In genomic region chr7:77409005-77409738, GRCh38 we compare ENCODE assay signal across 16 cellular contexts. TPM values are rescaled to one million over a fixed set of nuclear protein-coding genes. Genes with fewer than 3 reads are reported as not detected.
DNase-seq lines count a peak whose midpoint lies in the region; ATAC-seq, FAIRE-seq and TF ChIP-seq lines count a peak whose summit lies in the region.
"Had no signal": no experiment of that assay in that cellular context is flagged by ENCODE, and none has a peak within 500 bp of the region (broad histone marks: within the 10 kb centered on the region; RNA-seq: fewer than 3 reads in every experiment).

No MANE protein-coding gene starts in this region.

- H2AFZ ChIP-seq in HepG2 (ENCODE audit: low read length): no peak overlapping the region

- POLR2A ChIA-PET in HepG2 (lab: Yijun Ruan, JAX): interaction anchor here (0.7 to 3.6 kb wide), 15 partner anchors 7 to 287 kb away, joined by 3 to 25 read pairs (median 4); partner anchors contain the start of genes GSAP, PTPN12 and RSBN1L
- POLR2A ChIA-PET in activated CD8-positive, alpha-beta T cell treated with anti-CD3 and anti-CD28 coated beads for 36 hours (lab: Charles Lee): no interaction called here

- H3K9ac ChIP-seq in HepG2 (ENCODE audit: insufficient read depth, low read depth, low read length): peak overlapping the region; percentile 78

- H3K4me3 Mint-ChIP-seq in progenitor cell of endocrine pancreas (ENCODE audit: low read depth): no peak overlapping the region
- H3K4me3 Mint-ChIP-seq in activated CD8-positive, alpha-beta T cell treated with anti-CD3 and anti-CD28 coated beads for 36 hours: no peak overlapping the region

- TSS peak; percentile 9 for BruUV-seq in HepG2 (replicated peaks; lab: Mats Ljungman, UMichigan)

- TF ChIP-seq CTCF in brain microvascular endothelial cell (IDR thresholded peaks at IDR 0.05; ENCODE audit: low read depth, low read length, missing control alignments) (no peak), HepG2 (CRISPR knock-in tag; IDR thresholded peaks at IDR 0.05) (no peak), progenitor cell of endocrine pancreas (IDR thresholded peaks at IDR 0.05; ENCODE audit: unreplicated experiment) (no peak)
- no peak for TF ChIP-seq CTCF in activated CD8-positive, alpha-beta T cell treated with anti-CD3 and anti-CD28 coated beads for 36 hours (IDR thresholded peaks at IDR 0.05)

- peak overlapping the region; percentile 67 for H3K4me2 ChIP-seq in HepG2 (ENCODE audit: low read depth, low read length)

- H3K9me3 ChIP-seq in HepG2 (ENCODE audit: low read length): no peaks in the 10 kb centered on the region
- H3K9me3 ChIP-seq: suprapubic skin had no signal

- no peak for TF ChIP-seq POLR2A in HepG2 (IDR thresholded peaks at IDR 0.05; ENCODE audit: insufficient read depth in 1 of 2, low read depth in 2 of 2, low read length in 2 of 2)

- TF ChIP-seq RAD21 in HepG2 (CRISPR knock-in tag; IDR thresholded peaks at IDR 0.05): no peak

- TF ChIP-seq EP300 in HepG2 (IDR thresholded peaks at IDR 0.05; ENCODE audit: low read depth in 2 of 2, low read length in 2 of 2) (peak; percentile 45 to 98; a peak in 3 of 4 replicates), HepG2 (CRISPR knock-in tag; IDR thresholded peaks at IDR 0.05; ENCODE audit: borderline replicate concordance) (peak; percentile 79; the same call in 1 of the 2 replicates)

- CTCF ChIA-PET in HepG2 (lab: Yijun Ruan, JAX; ENCODE audit: low intra/inter-chr PET ratio, low total read pairs): interaction anchor here (0.6 kb wide), 1 partner anchor 251 kb away, joined by 3 read pairs; no protein-coding TSS in a partner anchor
- CTCF ChIA-PET in activated CD8-positive, alpha-beta T cell treated with anti-CD3 and anti-CD28 coated beads for 36 hours (lab: Charles Lee): interaction anchor here (1.1 to 1.2 kb wide), 2 partner anchors 8 to 12 kb away, joined by 3 read pairs; no protein-coding TSS in a partner anchor

- FAIRE-seq in HepG2 (lab: Jason Lieb, UNC) (no peak), urothelium cell line (lab: Jason Lieb, UNC) (peak; percentile 84)

- no peaks in the 10 kb centered on the region for H3K36me3 Mint-ChIP-seq in progenitor cell of endocrine pancreas (ENCODE audit: insufficient read depth)
- H3K36me3 Mint-ChIP-seq in activated CD8-positive, alpha-beta T cell treated with anti-CD3 and anti-CD28 coated beads for 36 hours (ENCODE audit: low read depth): no peaks in the 10 kb centered on the region

- ATAC-seq in HepG2: peak; percentile 84
- ATAC-seq in activated CD8-positive, alpha-beta T cell treated with anti-CD3 and anti-CD28 coated beads for 36 hours: no peak

- no peak overlapping the region for H3K4me3 ChIP-seq in brain microvascular endothelial cell (ENCODE audit: low read depth, low read length)
- peak overlapping the region in 2 of 3 experiments; percentile 16 to 49; a peak in 4 of 6 replicates for H3K4me3 ChIP-seq in HepG2 (replicated peaks in 1 of 3; ENCODE audit: insufficient read depth in 1 of 3, low read depth in 2 of 3, low read length in 3 of 3)
- H3K4me3 ChIP-seq: suprapubic skin had no signal

- no peaks in the 10 kb centered on the region for H3K27me3 ChIP-seq in brain microvascular endothelial cell (replicated peaks)
- H3K27me3 ChIP-seq in HepG2 (ENCODE audit: control insufficient read depth in 1 of 2, insufficient read depth in 2 of 2, low read length in 2 of 2): no peaks in the 10 kb centered on the region
- H3K27me3 ChIP-seq: suprapubic skin had no signal

- H4K20me1 ChIP-seq in HepG2 (ENCODE audit: insufficient read depth, low read length): no peaks in the 10 kb centered on the region

- DNase-seq in DMS53 (lab: John Stamatoyannopoulos, UW) (peak; percentile 26), DMS53 treated with DMSO at 0.1 percent for 48 hours (lab: John Stamatoyannopoulos, UW; ENCODE audit: unreplicated experiment) (no peak), brain microvascular endothelial cell (peak; percentile 45), HepG2 (ENCODE audit: low spot score) (peak; percentile 95), urothelium cell line (ENCODE audit: low spot score) (peak; percentile 37), NCI-H2171 treated with DMSO at 0.1 percent for 48 hours (lab: John Stamatoyannopoulos, UW) (no peak), progenitor cell of endocrine pancreas (ENCODE audit: low spot score, unreplicated experiment) (no peak)
- no peak for DNase-seq in activated CD8-positive, alpha-beta T cell treated with anti-CD3 and anti-CD28 coated beads for 36 hours
- DNase-seq: activated CD4-positive, alpha-beta T cell treated with anti-CD3 and anti-CD28 coated beads for 4 hours; activated effector memory CD4-positive, alpha-beta T cell treated with Interleukin-2 at 50 U/mL for 16 hours; DND-41; left cardiac atrium; NCI-H526 treated with DMSO at 0.1 percent for 48 hours; posterior cingulate gyrus had no signal

- WGBS in HepG2 (ENCODE audit: low lambda C conversion rate): 3% methylated on average over 7 of the region's 7 CpGs

- H3K27ac Mint-ChIP-seq in progenitor cell of endocrine pancreas: no peak overlapping the region
- H3K27ac Mint-ChIP-seq in activated CD8-positive, alpha-beta T cell treated with anti-CD3 and anti-CD28 coated beads for 36 hours: no peak overlapping the region

- H3K27ac ChIP-seq in brain microvascular endothelial cell (peak overlapping the region; percentile 83), HepG2 (ENCODE audit: extremely low read length, insufficient read depth, low read length) (peak overlapping the region; percentile 96)
- H3K27ac ChIP-seq: 22Rv1, suprapubic skin had no signal

- H3K4me1 ChIP-seq in HepG2 (ENCODE audit: insufficient read depth, low read length): peaks cover 85% of the 10 kb centered on the region

- H3K79me2 ChIP-seq in HepG2 (ENCODE audit: insufficient read depth, low read length): peaks cover 40% of the 10 kb centered on the region

- in situ Hi-C loops in brain microvascular endothelial cell (cut with HindIII; ENCODE audit: low pct_ligation_motif_present, low sequenced_read_pairs): no loop called here
- in situ Hi-C loops in HepG2 (cut with HindIII; ENCODE audit: extremely low pct_ligation_motif_present, low pct_unique_long_range_greater_than_20kb): no loop called here

- intact Hi-C loops in HepG2 (cut with micrococcal nuclease; ENCODE audit: unreplicated experiment): loop anchor here (1.0 to 2.0 kb wide), 2 partner anchors 12 to 50 kb away; no protein-coding TSS in a partner anchor
- intact Hi-C loops in activated CD8-positive, alpha-beta T cell treated with anti-CD3 and anti-CD28 coated beads for 36 hours (cut with micrococcal nuclease): no loop called here

- H3K27me3 Mint-ChIP-seq in progenitor cell of endocrine pancreas: peaks cover 7% of the 10 kb centered on the region
- H3K27me3 Mint-ChIP-seq in activated CD8-positive, alpha-beta T cell treated with anti-CD3 and anti-CD28 coated beads for 36 hours: no peaks in the 10 kb centered on the region

- H3K36me3 ChIP-seq in brain microvascular endothelial cell (replicated peaks) (no peaks in the 10 kb centered on the region), HepG2 (replicated peaks in 1 of 2; ENCODE audit: control insufficient read depth in 1 of 2, insufficient read depth in 2 of 2, low read length in 2 of 2) (no peaks in the 10 kb centered on the region; a peak in 1 of 5 replicates)
- H3K36me3 ChIP-seq: suprapubic skin had no signal

- H3K9me3 Mint-ChIP-seq in progenitor cell of endocrine pancreas (ENCODE audit: low read depth): no peaks in the 10 kb centered on the region
- no peaks in the 10 kb centered on the region for H3K9me3 Mint-ChIP-seq in activated CD8-positive, alpha-beta T cell treated with anti-CD3 and anti-CD28 coated beads for 36 hours

- H3K4me1 Mint-ChIP-seq in progenitor cell of endocrine pancreas (ENCODE audit: low read depth): peaks cover 9% of the 10 kb centered on the region
- peaks cover 9% of the 10 kb centered on the region for H3K4me1 Mint-ChIP-seq in activated CD8-positive, alpha-beta T cell treated with anti-CD3 and anti-CD28 coated beads for 36 hours (ENCODE audit: low read depth)

TF ChIP-seq in HepG2, 621 proteins besides CTCF, POLR2A, EP300 and RAD21 (continues in another document):
- TF ChIP-seq ZFP62 (CRISPR knock-in tag; IDR thresholded peaks at IDR 0.05) (no peak), ZNF17 (CRISPR knock-in tag; IDR thresholded peaks at IDR 0.05) (no peak), NFIC (IDR thresholded peaks at IDR 0.05; ENCODE audit: low read length) (peak; percentile 93), AGO2 (optimal IDR thresholded peaks at IDR 0.05; ENCODE audit: low read depth, low read length) (no peak), PCBP1 (IDR thresholded peaks at IDR 0.05; ENCODE audit: borderline replicate concordance, low read depth, low read length) (no peak), REL (CRISPR knock-in tag; conservative IDR thresholded peaks at IDR 0.05) (no peak)

RNA-seq across cellular contexts. Expression of gene GSAP, which starts 7.0 kb away (rescaled TPM):
- total RNA-seq in HepG2 (2016; rRNA removed; fragmentation: Illumina TruSeq; extraction: Trizol) (15.6 and 34.6 TPM in 2 replicates), progenitor cell of endocrine pancreas (9.9 and 10.9 TPM in 2 replicates)
- 16.9 and 17.1 TPM in 2 replicates for total RNA-seq in HepG2 (2016; cell fraction: cytosol; rRNA removed; fragmentation: Illumina TruSeq; extraction: Trizol; ENCODE audit: low read depth)
- 17.6 and 34.6 TPM in 2 replicates for total RNA-seq in HepG2 (2016; cell fraction: insoluble cytoplasmic fraction; rRNA removed; fragmentation: Illumina TruSeq; extraction: Trizol)
- total RNA-seq in HepG2 (2016; cell fraction: membrane; rRNA removed; fragmentation: Illumina TruSeq; extraction: Trizol): 15.9 and 18.6 TPM in 2 replicates
- 83.9 and 97.3 TPM in 2 replicates for total RNA-seq in HepG2 (2016; cell fraction: nucleus; rRNA removed; fragmentation: Illumina TruSeq; extraction: Trizol)
- 33.6 and 40.6 TPM in 2 replicates for polyA plus RNA-seq in HepG2 (2011; rRNA removed)
- polyA plus RNA-seq in HepG2 (2011; cell fraction: cytosol; rRNA removed): 6.9 and 7.5 TPM in 2 replicates
- 125 and 131 TPM in 2 replicates for polyA plus RNA-seq in HepG2 (2011; cell fraction: nucleus; rRNA removed)
- polyA plus RNA-seq in HepG2 (2012): 13.4 and 21.8 TPM in 2 replicates
- 2.5 and 2.9 TPM in 2 replicates for polyA plus RNA-seq in HepG2 (2016; cell fraction: cytosol; fragmentation: Illumina TruSeq; extraction: Trizol; ENCODE audit: low read depth)
- 11.8 and 12.4 TPM in 2 replicates for polyA plus RNA-seq in HepG2 (2016; cell fraction: insoluble cytoplasmic fraction; fragmentation: Illumina TruSeq; extraction: Trizol; ENCODE audit: low read depth)
- polyA plus RNA-seq in HepG2 (2016; cell fraction: membrane; fragmentation: Illumina TruSeq; extraction: Trizol; ENCODE audit: low read depth): 5.4 and 5.5 TPM in 2 replicates
- 116 and 121 TPM in 2 replicates for polyA plus RNA-seq in HepG2 (2016; cell fraction: nucleus; fragmentation: Illumina TruSeq; extraction: Trizol; ENCODE audit: insufficient read depth, low read depth)
- polyA minus RNA-seq in HepG2 (2011; rRNA and poly(A)+ RNA removed; ENCODE audit: low replicate concordance): 28.9 TPM in 1 of 2 replicates, not detected in the other
- 5.1 and 7.3 TPM in 2 replicates for polyA minus RNA-seq in HepG2 (2011; cell fraction: cytosol; rRNA and poly(A)+ RNA removed)
- polyA minus RNA-seq in HepG2 (2011; cell fraction: nucleus; rRNA and poly(A)+ RNA removed): 126 and 129 TPM in 2 replicates
- 1 to 10 TPM; 1.9 to 3.0 TPM for total RNA-seq in activated CD8-positive, alpha-beta T cell treated with anti-CD3 and anti-CD28 coated beads for 36 hours

Comparison
In these comparisons a context has a peak if more than half of its experiments do, and no peak if none do; other contexts are left out.
1. DNase-seq: peak in DMS53 (single experiment), brain microvascular endothelial cell (single experiment), HepG2 (single experiment) and urothelium cell line (single experiment); none in DMS53 treated with DMSO at 0.1 percent for 48 hours (single experiment), NCI-H2171 treated with DMSO at 0.1 percent for 48 hours (single experiment), progenitor cell of endocrine pancreas (single experiment) and activated CD8-positive, alpha-beta T cell treated with anti-CD3 and anti-CD28 coated beads for 36 hours (single experiment).